In the genomic region with DNA sequence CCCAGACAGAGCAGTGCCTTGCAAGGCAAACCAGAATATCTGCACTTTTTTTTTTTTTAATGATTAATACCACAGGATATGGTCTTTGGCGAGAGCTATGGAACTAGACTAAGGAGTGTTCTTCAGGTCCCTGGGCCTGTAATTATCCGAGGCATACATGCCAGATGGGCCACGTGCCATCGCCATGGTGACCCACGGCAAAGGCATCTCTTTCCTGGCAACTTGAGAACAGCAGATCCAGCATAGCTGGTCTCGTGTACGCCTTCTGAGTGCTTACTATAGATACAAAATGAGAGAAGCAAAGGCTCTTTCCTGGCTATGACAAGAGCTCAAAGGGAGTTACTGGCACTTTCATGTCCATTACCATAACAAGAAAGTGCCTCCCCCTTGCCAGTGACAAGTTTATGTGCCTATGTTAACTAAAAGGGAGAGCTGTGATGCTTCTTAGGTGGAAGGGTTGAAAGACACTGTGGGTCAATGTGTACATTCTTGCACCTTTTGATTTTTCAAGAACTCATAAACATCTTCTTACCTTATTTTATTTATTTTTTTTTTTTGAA, we compare ENCODE assay signal across 11 cellular contexts. TPM values are rescaled to one million over a fixed set of nuclear protein-coding genes. Genes with fewer than 3 reads are reported as not detected.
A peak's percentile ranks its signal among the peaks of the same experiment; 100 is the strongest.
DNase-seq lines count a peak whose midpoint lies in the region; FAIRE-seq and TF ChIP-seq lines count a peak whose summit lies in the region.
"Had no signal": no experiment of that assay in that cellular context is flagged by ENCODE, and none has a peak within 500 bp of the region (broad histone marks: within the 10 kb centered on the region; RNA-seq: fewer than 3 reads in every experiment).

No MANE protein-coding gene starts in this region.

- H3K4me1 ChIP-seq in keratinocyte (ENCODE audit: control insufficient read depth, extremely low read depth, insufficient read depth, low read length), result peaks cover 13% of the 10 kb centered on the region

- no peak overlapping the region for H3K9ac ChIP-seq in keratinocyte (ENCODE audit: control insufficient read depth, extremely low read depth, insufficient read depth, low read length)

- no peaks in the 10 kb centered on the region for H3K79me2 ChIP-seq in keratinocyte (ENCODE audit: control insufficient read depth, insufficient read depth, low read length)

- H3K36me3 Mint-ChIP-seq in type B pancreatic cell, result no peaks in the 10 kb centered on the region

- no peak overlapping the region for H3K4me3 ChIP-seq in bronchial epithelial cell (ENCODE audit: low read depth, low read length)
- H3K4me3 ChIP-seq in keratinocyte (ENCODE audit: control insufficient read depth in 2 of 3, extremely low read depth in 1 of 3, insufficient read depth in 2 of 3, low read depth in 1 of 3, low read length in 3 of 3), result peak overlapping the region in 1 of 3 experiments; percentile 22

- FAIRE-seq in bronchial epithelial cell (lab: Jason Lieb, UNC) (no peak), keratinocyte (lab: Jason Lieb, UNC) (peak; percentile 91)

- dilution Hi-C loops in keratinocyte (cut with MboI; ENCODE audit: extremely low pct_ligation_motif_present, low sequenced_read_pairs), result no loop called here

- peak; percentile 61 for DNase-seq in DMS53 (lab: John Stamatoyannopoulos, UW)
- no peak for DNase-seq in DMS53 treated with DMSO at 0.1 percent for 48 hours (lab: John Stamatoyannopoulos, UW; ENCODE audit: unreplicated experiment)
- peak; percentile 88 for DNase-seq in bronchial epithelial cell (ENCODE audit: low read depth)
- DNase-seq in keratinocyte (ENCODE audit: low read depth, low spot score), result no peak
- no peak for DNase-seq in type B pancreatic cell (ENCODE audit: extremely low spot score, unreplicated experiment)
- DNase-seq in central memory CD4-positive, alpha-beta T cell, result no peak
- no peak for DNase-seq in ureter (ENCODE audit: low spot score)
- DNase-seq in NCI-H510A (lab: John Stamatoyannopoulos, UW), result no peak
- DNase-seq: 8988T, NCI-H1930, SW 1271 had no signal

- TF ChIP-seq CTCF in bronchial epithelial cell (IDR thresholded peaks at IDR 0.05; ENCODE audit: insufficient read depth, low read length, severe bottlenecking), result no peak
- TF ChIP-seq CTCF in keratinocyte (optimal IDR thresholded peaks at IDR 0.05 in 1 of 3, IDR thresholded peaks at IDR 0.05 in 1 of 3, conservative IDR thresholded peaks at IDR 0.05 in 1 of 3; ENCODE audit: extremely low read depth in 1 of 3, insufficient read depth in 2 of 3, low read length in 3 of 3), result no peak
- TF ChIP-seq CTCF in type B pancreatic cell (conservative IDR thresholded peaks at IDR 0.05), result no peak

- H3K27me3 Mint-ChIP-seq in type B pancreatic cell, result no peaks in the 10 kb centered on the region

- H3K4me3 Mint-ChIP-seq in type B pancreatic cell, result no peak overlapping the region

- peak overlapping the region; percentile 17 for H3K27ac Mint-ChIP-seq in type B pancreatic cell

- H2AFZ ChIP-seq in keratinocyte (ENCODE audit: control insufficient read depth, low read length), result peak overlapping the region; percentile 77

- H3K27me3 ChIP-seq in bronchial epithelial cell (ENCODE audit: control insufficient read depth, insufficient read depth, low read length) (no peaks in the 10 kb centered on the region), keratinocyte (ENCODE audit: control insufficient read depth, extremely low read depth, insufficient read depth, low read length) (no peaks in the 10 kb centered on the region)

- no peaks in the 10 kb centered on the region for H3K9me3 Mint-ChIP-seq in type B pancreatic cell

- peaks cover 16% of the 10 kb centered on the region for H3K4me1 Mint-ChIP-seq in type B pancreatic cell (ENCODE audit: unreplicated experiment)

- H3K9me1 ChIP-seq in keratinocyte (ENCODE audit: control insufficient read depth, extremely low read depth, insufficient read depth, low read length), result no peaks in the 10 kb centered on the region

- H3K4me2 ChIP-seq in keratinocyte (ENCODE audit: control insufficient read depth, extremely low read depth, insufficient read depth, low read depth, low read length), result peak overlapping the region; percentile 32

- no peaks in the 10 kb centered on the region for H4K20me1 ChIP-seq in keratinocyte (ENCODE audit: control insufficient read depth, extremely low read depth, insufficient read depth, low read length)

- H3K27ac ChIP-seq in keratinocyte (ENCODE audit: control insufficient read depth, insufficient read depth, low read length), result peak overlapping the region; percentile 13

- H3K9me3 ChIP-seq in keratinocyte (ENCODE audit: control insufficient read depth, low read depth, low read length), result no peaks in the 10 kb centered on the region

- H3K36me3 ChIP-seq in bronchial epithelial cell (ENCODE audit: control insufficient read depth, insufficient read depth, low read length), result no peaks in the 10 kb centered on the region
- H3K36me3 ChIP-seq in keratinocyte (ENCODE audit: control insufficient read depth in 2 of 2, extremely low read depth in 1 of 2, insufficient read depth in 2 of 2, low read length in 2 of 2), result no peaks in the 10 kb centered on the region

RNA-seq across cellular contexts. Expression of gene GLI3, which starts 26.0 kb away (rescaled TPM):
- total RNA-seq in bronchial epithelial cell (1.3 and 2.4 TPM in 2 replicates), type B pancreatic cell (ENCODE audit: low replicate concordance) (58.0 and 141 TPM in 2 replicates), ureter (28.8 TPM)
- polyA plus RNA-seq in keratinocyte, result 2.0 to 3.7 TPM (median 3.6 TPM) in 3 replicates
- polyA plus RNA-seq in keratinocyte (2011; ENCODE audit: low read depth), result 2.1 TPM
- polyA plus RNA-seq in keratinocyte (2011; cell fraction: cytosol; rRNA removed), result 4.2 and 4.3 TPM in 2 replicates
- polyA plus RNA-seq in keratinocyte (2011; cell fraction: nucleus; rRNA removed), result 10.5 and 13.0 TPM in 2 replicates
- 3.5 and 5.1 TPM in 2 replicates for polyA plus RNA-seq in keratinocyte (2012; ENCODE audit: low replicate concordance)
- polyA minus RNA-seq in keratinocyte, result 14.7 to 24.0 TPM (median 15.6 TPM) in 3 replicates
- 8.2 TPM for polyA minus RNA-seq in keratinocyte (2011; cell fraction: cytosol; rRNA and poly(A)+ RNA removed)
- 13.1 and 21.2 TPM in 2 replicates for polyA minus RNA-seq in keratinocyte (2011; cell fraction: nucleus; rRNA and poly(A)+ RNA removed)

Comparison
In these comparisons a context has a peak if more than half of its experiments do, and no peak if none do; other contexts are left out.
1. DNase-seq: peak in DMS53 (single experiment) and bronchial epithelial cell (single experiment); none in DMS53 treated with DMSO at 0.1 percent for 48 hours (single experiment), keratinocyte (single experiment), type B pancreatic cell (single experiment), central memory CD4-positive, alpha-beta T cell (single experiment), ureter (single experiment) and NCI-H510A (single experiment).